7 cellular contexts compared by ENCODE assay signal in genomic region chr4:161252520-161253141, GRCh38.
DNase-seq lines count a peak whose midpoint lies in the region; ATAC-seq and TF ChIP-seq lines count a peak whose summit lies in the region.

No MANE protein-coding gene starts in this region.

- H4K20me1 ChIP-seq in GM23338 (replicated peaks; ENCODE audit: insufficient read depth) (no peaks in the 10 kb centered on the region), osteoblast (ENCODE audit: insufficient read depth, low read length) (no peaks in the 10 kb centered on the region)

- H3K4me1 ChIP-seq in GM23338 (ENCODE audit: insufficient read depth) (no peaks in the 10 kb centered on the region), osteoblast (ENCODE audit: insufficient read depth, low read length) (no peaks in the 10 kb centered on the region), tibial artery (no peaks in the 10 kb centered on the region)

- no peak for ATAC-seq in GM23338

- H2AFZ ChIP-seq in GM23338 (no peak overlapping the region), osteoblast (ENCODE audit: low read length) (no peak overlapping the region)

- H3K27ac Mint-ChIP-seq in GM23338 (no peak overlapping the region), brain (no peak overlapping the region)

- no peaks in the 10 kb centered on the region for H3K27me3 ChIP-seq in GM23338 (ENCODE audit: insufficient read depth)
- H3K27me3 ChIP-seq in osteoblast (ENCODE audit: insufficient read depth, low read length) = no peaks in the 10 kb centered on the region
- no peaks in the 10 kb centered on the region for H3K27me3 ChIP-seq in tibial artery

- H3K9me3 ChIP-seq in osteoblast (ENCODE audit: low read depth, low read length) (peaks cover 5% of the 10 kb centered on the region), tibial artery (peaks cover 2 to 29% (median 26%) of the 10 kb centered on the region in 3 donors)

- H3K4me2 ChIP-seq in GM23338 (no peak overlapping the region), osteoblast (ENCODE audit: insufficient read depth, low read length) (no peak overlapping the region)

- TF ChIP-seq CTCF in GM12873 (IDR thresholded peaks at IDR 0.05; ENCODE audit: insufficient read depth, low read depth, low read length, missing control alignments) = peak; percentile 78
- peak; percentile 66 to 77 for TF ChIP-seq CTCF in GM23338 (conservative IDR thresholded peaks at IDR 0.05; ENCODE audit: low read depth in 2 of 2)
- TF ChIP-seq CTCF in brain (conservative IDR thresholded peaks at IDR 0.05) = peak; percentile 46 to 57
- TF ChIP-seq CTCF in osteoblast (IDR thresholded peaks at IDR 0.05; ENCODE audit: extremely low read depth, low read depth, low read length) = peak; percentile 34
- no peak for TF ChIP-seq CTCF in tibial artery (IDR thresholded peaks at IDR 0.05)

- H3K36me3 ChIP-seq in GM23338 (ENCODE audit: insufficient read depth) (peaks cover 14% of the 10 kb centered on the region), osteoblast (ENCODE audit: insufficient read depth, low read length) (no peaks in the 10 kb centered on the region), tibial artery (no peaks in the 10 kb centered on the region)

- H3K4me1 Mint-ChIP-seq in GM23338 = no peaks in the 10 kb centered on the region
- H3K4me1 Mint-ChIP-seq in brain = no peaks in the 10 kb centered on the region

- H3K27ac ChIP-seq in GM23338 (ENCODE audit: low read depth) (no peak overlapping the region), osteoblast (ENCODE audit: low read depth, low read length) (no peak overlapping the region), tibial artery (no peak overlapping the region)

- intact Hi-C loops in tibial artery (cut with DNase I; ENCODE audit: low total_unique reads) = no loop called here

- peaks cover 82% of the 10 kb centered on the region for H3K9me3 Mint-ChIP-seq in GM23338
- H3K9me3 Mint-ChIP-seq in brain = peaks cover 37 to 52% (median 43%) of the 10 kb centered on the region in 5 experiments

- H3K27me3 Mint-ChIP-seq in GM23338 (ENCODE audit: insufficient read depth, low read depth, poor library complexity) = no peaks in the 10 kb centered on the region
- no peaks in the 10 kb centered on the region for H3K27me3 Mint-ChIP-seq in brain

- H3K79me2 ChIP-seq in GM23338 (replicated peaks; ENCODE audit: insufficient read depth) (no peaks in the 10 kb centered on the region), osteoblast (ENCODE audit: insufficient read depth, low read length) (no peaks in the 10 kb centered on the region)

- DNase-seq in GM23338 (ENCODE audit: low spot score) = peak; percentile 35
- DNase-seq in LHCN-M2 (ENCODE audit: low read depth) = peak; percentile 42
- DNase-seq in osteoblast (ENCODE audit: insufficient read length, low spot score, missing footprints) = no peak
- DNase-seq in tibial artery = no peak
- no peak for DNase-seq in stimulated activated CD4-positive, alpha-beta T cell treated with anti-CD3 and anti-CD28 coated beads, Interleukin-2, amount 100 ng/mL, for 48 hours

- peaks cover 55% of the 10 kb centered on the region for H3K36me3 Mint-ChIP-seq in GM23338 (ENCODE audit: low read depth)
- peaks cover 6% of the 10 kb centered on the region for H3K36me3 Mint-ChIP-seq in brain

- no peaks in the 10 kb centered on the region for H3F3A ChIP-seq in GM23338 (replicated peaks; ENCODE audit: low read depth)

- H3K4me3 Mint-ChIP-seq in GM23338 (no peak overlapping the region), brain (no peak overlapping the region)

- no peaks in the 10 kb centered on the region; the same call in 1 of the 2 replicates for H3K9me2 ChIP-seq in GM23338 (ENCODE audit: insufficient read depth)

- H3K4me3 ChIP-seq in GM23338 (no peak overlapping the region), osteoblast (ENCODE audit: insufficient read depth, low read length) (no peak overlapping the region), tibial artery (no peak overlapping the region)

TF ChIP-seq in GM23338, 12 proteins besides CTCF, POLR2A, EP300 and RAD21 (continues in another document):
- TF ChIP-seq POLR2AphosphoS5 (IDR thresholded peaks at IDR 0.05; ENCODE audit: low read depth) (no peak), JUNB (IDR thresholded peaks at IDR 0.05; ENCODE audit: unreplicated experiment) (no peak), STAT1 (IDR thresholded peaks at IDR 0.05; ENCODE audit: unreplicated experiment) (no peak), ZNF114 (CRISPR knock-in tag; IDR thresholded peaks at IDR 0.05) (no peak), ZNF331 (CRISPR knock-in tag; IDR thresholded peaks at IDR 0.05; ENCODE audit: low read depth) (no peak), CREB1 (CRISPR knock-in tag; IDR thresholded peaks at IDR 0.05; ENCODE audit: low read depth) (no peak), NANOG (IDR thresholded peaks at IDR 0.05; ENCODE audit: borderline replicate concordance) (no peak)
- TF ChIP-seq, protein P1, sequence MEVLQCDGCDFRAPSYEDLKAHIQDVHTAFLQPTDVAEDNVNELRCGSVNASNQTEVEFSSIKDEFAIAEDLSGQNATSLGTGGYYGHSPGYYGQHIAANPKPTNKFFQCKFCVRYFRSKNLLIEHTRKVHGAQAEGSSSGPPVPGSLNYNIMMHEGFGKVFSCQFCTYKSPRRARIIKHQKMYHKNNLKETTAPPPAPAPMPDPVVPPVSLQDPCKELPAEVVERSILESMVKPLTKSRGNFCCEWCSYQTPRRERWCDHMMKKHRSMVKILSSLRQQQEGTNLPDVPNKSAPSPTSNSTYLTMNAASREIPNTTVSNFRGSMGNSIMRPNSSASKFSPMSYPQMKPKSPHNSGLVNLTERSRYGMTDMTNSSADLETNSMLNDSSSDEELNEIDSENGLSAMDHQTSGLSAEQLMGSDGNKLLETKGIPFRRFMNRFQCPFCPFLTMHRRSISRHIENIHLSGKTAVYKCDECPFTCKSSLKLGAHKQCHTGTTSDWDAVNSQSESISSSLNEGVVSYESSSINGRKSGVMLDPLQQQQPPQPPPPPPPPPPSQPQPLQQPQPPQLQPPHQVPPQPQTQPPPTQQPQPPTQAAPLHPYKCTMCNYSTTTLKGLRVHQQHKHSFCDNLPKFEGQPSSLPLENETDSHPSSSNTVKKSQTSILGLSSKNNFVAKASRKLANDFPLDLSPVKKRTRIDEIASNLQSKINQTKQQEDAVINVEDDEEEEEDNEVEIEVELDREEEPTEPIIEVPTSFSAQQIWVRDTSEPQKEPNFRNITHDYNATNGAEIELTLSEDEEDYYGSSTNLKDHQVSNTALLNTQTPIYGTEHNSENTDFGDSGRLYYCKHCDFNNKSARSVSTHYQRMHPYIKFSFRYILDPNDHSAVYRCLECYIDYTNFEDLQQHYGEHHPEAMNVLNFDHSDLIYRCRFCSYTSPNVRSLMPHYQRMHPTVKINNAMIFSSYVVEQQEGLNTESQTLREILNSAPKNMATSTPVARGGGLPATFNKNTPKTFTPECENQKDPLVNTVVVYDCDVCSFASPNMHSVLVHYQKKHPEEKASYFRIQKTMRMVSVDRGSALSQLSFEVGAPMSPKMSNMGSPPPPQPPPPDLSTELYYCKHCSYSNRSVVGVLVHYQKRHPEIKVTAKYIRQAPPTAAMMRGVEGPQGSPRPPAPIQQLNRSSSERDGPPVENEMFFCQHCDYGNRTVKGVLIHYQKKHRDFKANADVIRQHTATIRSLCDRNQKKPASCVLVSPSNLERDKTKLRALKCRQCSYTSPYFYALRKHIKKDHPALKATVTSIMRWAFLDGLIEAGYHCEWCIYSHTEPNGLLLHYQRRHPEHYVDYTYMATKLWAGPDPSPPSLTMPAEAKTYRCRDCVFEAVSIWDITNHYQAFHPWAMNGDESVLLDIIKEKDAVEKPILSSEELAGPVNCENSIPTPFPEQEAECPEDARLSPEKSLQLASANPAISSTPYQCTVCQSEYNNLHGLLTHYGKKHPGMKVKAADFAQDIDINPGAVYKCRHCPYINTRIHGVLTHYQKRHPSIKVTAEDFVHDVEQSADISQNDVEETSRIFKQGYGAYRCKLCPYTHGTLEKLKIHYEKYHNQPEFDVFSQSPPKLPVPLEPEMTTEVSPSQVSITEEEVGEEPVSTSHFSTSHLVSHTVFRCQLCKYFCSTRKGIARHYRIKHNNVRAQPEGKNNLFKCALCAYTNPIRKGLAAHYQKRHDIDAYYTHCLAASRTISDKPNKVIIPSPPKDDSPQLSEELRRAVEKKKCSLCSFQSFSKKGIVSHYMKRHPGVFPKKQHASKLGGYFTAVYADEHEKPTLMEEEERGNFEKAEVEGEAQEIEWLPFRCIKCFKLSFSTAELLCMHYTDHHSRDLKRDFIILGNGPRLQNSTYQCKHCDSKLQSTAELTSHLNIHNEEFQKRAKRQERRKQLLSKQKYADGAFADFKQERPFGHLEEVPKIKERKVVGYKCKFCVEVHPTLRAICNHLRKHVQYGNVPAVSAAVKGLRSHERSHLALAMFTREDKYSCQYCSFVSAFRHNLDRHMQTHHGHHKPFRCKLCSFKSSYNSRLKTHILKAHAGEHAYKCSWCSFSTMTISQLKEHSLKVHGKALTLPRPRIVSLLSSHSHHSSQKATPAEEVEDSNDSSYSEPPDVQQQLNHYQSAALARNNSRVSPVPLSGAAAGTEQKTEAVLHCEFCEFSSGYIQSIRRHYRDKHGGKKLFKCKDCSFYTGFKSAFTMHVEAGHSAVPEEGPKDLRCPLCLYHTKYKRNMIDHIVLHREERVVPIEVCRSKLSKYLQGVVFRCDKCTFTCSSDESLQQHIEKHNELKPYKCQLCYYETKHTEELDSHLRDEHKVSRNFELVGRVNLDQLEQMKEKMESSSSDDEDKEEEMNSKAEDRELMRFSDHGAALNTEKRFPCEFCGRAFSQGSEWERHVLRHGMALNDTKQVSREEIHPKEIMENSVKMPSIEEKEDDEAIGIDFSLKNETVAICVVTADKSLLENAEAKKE (CRISPR knock-in tag; IDR thresholded peaks at IDR 0.05) = no peak

Comparison
In these comparisons a context has a peak if more than half of its experiments do, and no peak if none do; other contexts are left out.
1. CTCF ChIP-seq: peak in GM12873 (single experiment), GM23338 (2 of 2), brain (2 of 2) and osteoblast (single experiment); none in tibial artery (0 of 2).
2. DNase-seq: peak in GM23338 (single experiment) and LHCN-M2 (single experiment); none in osteoblast (single experiment), tibial artery (0 of 2) and stimulated activated CD4-positive, alpha-beta T cell treated with anti-CD3 and anti-CD28 coated beads, Interleukin-2, amount 100 ng/mL, for 48 hours (0 of 2).